26 cellular contexts compared by ENCODE assay signal in genomic region chr5:81762401-81762800, GRCh38.
"Had no signal": no experiment of that assay in that cellular context is flagged by ENCODE, and none has a peak within 500 bp of the region (broad histone marks: within the 10 kb centered on the region; RNA-seq: fewer than 3 reads in every experiment).

No MANE protein-coding gene starts in this region.

- H3K27me3 ChIP-seq: colonic mucosa, esophagus muscularis mucosa, neural progenitor cell, right lobe of liver, suprapubic skin, transverse colon, upper lobe of right lung, uterus had no signal

- H3K4me3 ChIP-seq: colonic mucosa, esophagus muscularis mucosa, neural progenitor cell, right lobe of liver, smooth muscle cell, suprapubic skin, transverse colon, upper lobe of right lung, uterus had no signal

- H3K4me2 ChIP-seq: neural progenitor cell, smooth muscle cell had no signal

- H2AFZ ChIP-seq: neural progenitor cell had no signal

- H3K27ac ChIP-seq: colonic mucosa, esophagus muscularis mucosa, neural progenitor cell, right lobe of liver, suprapubic skin, transverse colon, upper lobe of right lung, uterus had no signal

- H3K9ac ChIP-seq: neural progenitor cell, parathyroid adenoma had no signal

- ATAC-seq: left lobe of liver; naive thymus-derived CD4-positive, alpha-beta T cell; right lobe of liver; stimulated activated naive CD8-positive, alpha-beta T cell treated with anti-CD3 and anti-CD28 coated beads, Interleukin-15, amount 100 ng/mL, for 72 hours; upper lobe of right lung had no signal

- H3K36me3 ChIP-seq: colonic mucosa, esophagus muscularis mucosa, neural progenitor cell, right lobe of liver, suprapubic skin, transverse colon, upper lobe of right lung, uterus had no signal

- FAIRE-seq: endothelial cell of umbilical vein, kidney had no signal

- H3K4me1 ChIP-seq: colonic mucosa, right lobe of liver, transverse colon, upper lobe of right lung, uterus had no signal

- DNase-seq: colonic mucosa; dermis blood vessel endothelial cell; effector memory CD4-positive, alpha-beta T cell; foreskin melanocyte; head of caudate nucleus; kidney; mesendoderm; midbrain; naive thymus-derived CD4-positive, alpha-beta T cell; right lobe of liver; stimulated activated CD4-positive, alpha-beta T cell treated with anti-CD3 and anti-CD28 coated beads, Interleukin-12 subunit alpha, Interleukin-12 subunit beta, amount 100 ng/mL, for 4 hours; stimulated activated CD4-positive, alpha-beta T cell treated with anti-CD3 and anti-CD28 coated beads, Interleukin-1b, Interleukin-23, amount 100 ng/mL, for 48 hours; stimulated activated CD4-positive, alpha-beta T cell treated with anti-CD3 and anti-CD28 coated beads, Interleukin-4, amount 100 ng/mL, for 1 hour; stimulated activated CD8-positive, alpha-beta memory T cell treated with anti-CD3 and anti-CD28 coated beads, Interleukin-4, amount 100 ng/mL, for 48 hours; stimulated activated naive CD4-positive, alpha-beta T cell; stimulated activated naive CD8-positive, alpha-beta T cell treated with anti-CD3 and anti-CD28 coated beads, Interleukin-15, amount 100 ng/mL, for 72 hours; transverse colon; upper lobe of right lung; uterus had no signal

- H3K9me3 ChIP-seq: colonic mucosa, esophagus muscularis mucosa, right lobe of liver, suprapubic skin, transverse colon, upper lobe of right lung, uterus had no signal
